23 cellular contexts compared by ENCODE assay signal in genomic region chr2:36184848-36185247, GRCh38.
DNase-seq lines count a peak whose midpoint lies in the region; ATAC-seq, FAIRE-seq and TF ChIP-seq lines count a peak whose summit lies in the region.
"Had no signal": no experiment of that assay in that cellular context is flagged by ENCODE, and none has a peak within 500 bp of the region (broad histone marks: within the 10 kb centered on the region; RNA-seq: fewer than 3 reads in every experiment).

No MANE protein-coding gene starts in this region.

- in situ Hi-C loops in K562 (cut with MboI): no loop called here

- TF ChIP-seq RAD21 in K562 (CRISPR knock-in tag; conservative IDR thresholded peaks at IDR 0.05 in 1 of 2, IDR thresholded peaks at IDR 0.05 in 1 of 2): no peak

- ATAC-seq in K562 (no peak), HG03571 (IDR thresholded peaks at IDR 0.05; ENCODE audit: unreplicated experiment) (no peak), HG03139 (IDR thresholded peaks at IDR 0.05; ENCODE audit: unreplicated experiment) (no peak)
- ATAC-seq: GM12878 had no signal

- peak; percentile 0 for DNase-seq in NCI-H69 (lab: John Stamatoyannopoulos, UW)
- no peak for DNase-seq in K562 (ENCODE audit: extremely low read depth in 1 of 4, low spot score in 3 of 4)
- no peak for DNase-seq in stimulated activated CD8-positive, alpha-beta memory T cell treated with anti-CD3 and anti-CD28 coated beads, Interleukin-4, amount 100 ng/mL, for 48 hours
- DNase-seq: 8988T; ACHN; BE2C; C1 segment of cervical spinal cord; CD4-positive, alpha-beta memory T cell; CD4-positive, CD25-positive, alpha-beta regulatory T cell; CD8-positive, alpha-beta memory T cell; COR-L47; DMS 273 treated with DMSO at 0.1 percent for 48 hours; DMS153; DMS79; DND-41; EL; GDM1 had no signal

- no peak overlapping the region for H2AFZ ChIP-seq in K562 (ENCODE audit: low read depth, low read length)

- TF ChIP-seq CTCF in K562 (IDR thresholded peaks at IDR 0.05 in 2 of 3, conservative IDR thresholded peaks at IDR 0.05 in 1 of 3; ENCODE audit: insufficient read depth in 2 of 3, low read depth in 1 of 3, low read length in 3 of 3): no peak

- no peaks in the 10 kb centered on the region for H4K20me1 ChIP-seq in K562 (replicated peaks; ENCODE audit: control insufficient read depth, insufficient read depth, low read length)
- H4K20me1 ChIP-seq: BLaER1 had no signal

- H3K9me3 ChIP-seq in K562 (replicated peaks; ENCODE audit: control insufficient read depth, insufficient read depth, low read depth, low read length): no peaks in the 10 kb centered on the region
- H3K9me3 ChIP-seq: BE2C had no signal

- FAIRE-seq in K562 (lab: Jason Lieb, UNC): no peak
- FAIRE-seq: GM12878, GM12892, GM18507 had no signal

- intact Hi-C loops in K562 (cut with micrococcal nuclease): no loop called here

- no peaks in the 10 kb centered on the region for H3K4me1 ChIP-seq in K562 (replicated peaks in 1 of 2; ENCODE audit: control insufficient read depth in 2 of 2, insufficient read depth in 2 of 2, low read length in 2 of 2)
- H3K4me1 ChIP-seq: BE2C, BLaER1 had no signal

- H3K4me3 ChIP-seq in K562: no peak overlapping the region
- H3K4me3 ChIP-seq: BLaER1, GM12878 had no signal

- H3K9me1 ChIP-seq in K562 (ENCODE audit: control insufficient read depth, insufficient read depth, low read length): no peaks in the 10 kb centered on the region

- TF ChIP-seq EP300 in K562 (IDR thresholded peaks at IDR 0.05; ENCODE audit: low read length): no peak

- BruUV-seq in K562 (replicated peaks; lab: Mats Ljungman, UMichigan): no TSS peak

- H3K79me2 ChIP-seq in K562 (ENCODE audit: control insufficient read depth, insufficient read depth, low read length): no peaks in the 10 kb centered on the region

- no peaks in the 10 kb centered on the region for H3K36me3 ChIP-seq in K562 (ENCODE audit: control insufficient read depth, insufficient read depth, low read length)
- H3K36me3 ChIP-seq: BE2C, BLaER1 had no signal

- H3K9ac ChIP-seq in K562 (ENCODE audit: insufficient read depth in 1 of 2, low read depth in 2 of 2, low read length in 2 of 2): no peak overlapping the region
- H3K9ac ChIP-seq: BLaER1 had no signal

- no peak for TF ChIP-seq POLR2A in K562 (conservative IDR thresholded peaks at IDR 0.05)

- no peak overlapping the region for H3K4me2 ChIP-seq in K562 (ENCODE audit: insufficient read depth, low read length)
- H3K4me2 ChIP-seq: BLaER1 had no signal

- POLR2A ChIA-PET in K562 (lab: Yijun Ruan, JAX): no interaction called here

- no peaks in the 10 kb centered on the region for H3K27me3 ChIP-seq in K562 (ENCODE audit: control insufficient read depth in 2 of 2, insufficient read depth in 2 of 2, low read length in 2 of 2)
- H3K27me3 ChIP-seq: BE2C, BLaER1 had no signal

- H3K27ac ChIP-seq in K562 (ENCODE audit: extremely low read depth, low read depth, low read length): no peak overlapping the region
- H3K27ac ChIP-seq: BLaER1 had no signal

- CTCF ChIA-PET in K562 (lab: Yijun Ruan, JAX; ENCODE audit: low intra/inter-chr PET ratio): no interaction called here

TF ChIP-seq in K562, 482 proteins besides CTCF, POLR2A, EP300 and RAD21:
- TF ChIP-seq NFIX (CRISPR knock-in tag; IDR thresholded peaks at IDR 0.05; ENCODE audit: low read depth): peak; percentile 93
- TF ChIP-seq ELF4 (CRISPR knock-in tag; IDR thresholded peaks at IDR 0.05): no peak
- peak; percentile 91 for TF ChIP-seq NFIC (IDR thresholded peaks at IDR 0.05)
TF ChIP-seq in K562: peak in this region for 2.
